ENCODE assay signal across 1 cellular context in the genomic region with DNA sequence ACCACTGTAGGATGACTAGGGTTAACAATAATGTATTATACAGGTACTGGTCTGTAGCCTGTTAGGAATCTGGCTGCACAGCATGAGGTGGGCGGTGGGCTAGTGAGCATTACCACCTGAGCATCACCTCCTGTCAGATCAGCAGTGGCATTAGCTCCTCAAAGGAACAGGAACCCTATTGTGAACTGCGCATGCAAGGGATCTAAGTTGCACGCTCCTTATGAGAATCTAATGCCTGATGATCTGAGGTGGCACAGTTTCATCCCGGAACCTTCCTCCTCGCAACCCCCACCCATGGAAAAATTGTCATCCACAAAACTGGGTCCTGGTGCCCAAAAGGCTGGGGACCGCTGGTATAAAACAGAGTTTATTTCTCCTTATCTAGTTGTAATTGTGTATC.
TF ChIP-seq lines count a peak whose summit lies in the region.

No MANE protein-coding gene starts in this region.

TF ChIP-seq in HCT116, 20 proteins besides CTCF, POLR2A, EP300 and RAD21:
- TF ChIP-seq CBX3 (IDR thresholded peaks at IDR 0.05; ENCODE audit: low read depth) (no peak), EGR1 (IDR thresholded peaks at IDR 0.05; ENCODE audit: low read depth) (no peak), TCF7L2 (IDR thresholded peaks at IDR 0.05; ENCODE audit: borderline replicate concordance, extremely low read depth, insufficient read depth, insufficient read length) (no peak)
TF ChIP-seq in HCT116: peak in this region for 0.
